1 cellular context compared by ENCODE assay signal in genomic region chr19:52369463-52370340, GRCh38.
TF ChIP-seq lines count a peak whose summit lies in the region.

TSS of gene ZNF880 (plus strand) at chr19:52369923. CDS start at chr19:52369966, 43 bp downstream.

TF ChIP-seq in GM23338, 12 proteins besides CTCF, POLR2A, EP300 and RAD21:
- TF ChIP-seq, protein P1, sequence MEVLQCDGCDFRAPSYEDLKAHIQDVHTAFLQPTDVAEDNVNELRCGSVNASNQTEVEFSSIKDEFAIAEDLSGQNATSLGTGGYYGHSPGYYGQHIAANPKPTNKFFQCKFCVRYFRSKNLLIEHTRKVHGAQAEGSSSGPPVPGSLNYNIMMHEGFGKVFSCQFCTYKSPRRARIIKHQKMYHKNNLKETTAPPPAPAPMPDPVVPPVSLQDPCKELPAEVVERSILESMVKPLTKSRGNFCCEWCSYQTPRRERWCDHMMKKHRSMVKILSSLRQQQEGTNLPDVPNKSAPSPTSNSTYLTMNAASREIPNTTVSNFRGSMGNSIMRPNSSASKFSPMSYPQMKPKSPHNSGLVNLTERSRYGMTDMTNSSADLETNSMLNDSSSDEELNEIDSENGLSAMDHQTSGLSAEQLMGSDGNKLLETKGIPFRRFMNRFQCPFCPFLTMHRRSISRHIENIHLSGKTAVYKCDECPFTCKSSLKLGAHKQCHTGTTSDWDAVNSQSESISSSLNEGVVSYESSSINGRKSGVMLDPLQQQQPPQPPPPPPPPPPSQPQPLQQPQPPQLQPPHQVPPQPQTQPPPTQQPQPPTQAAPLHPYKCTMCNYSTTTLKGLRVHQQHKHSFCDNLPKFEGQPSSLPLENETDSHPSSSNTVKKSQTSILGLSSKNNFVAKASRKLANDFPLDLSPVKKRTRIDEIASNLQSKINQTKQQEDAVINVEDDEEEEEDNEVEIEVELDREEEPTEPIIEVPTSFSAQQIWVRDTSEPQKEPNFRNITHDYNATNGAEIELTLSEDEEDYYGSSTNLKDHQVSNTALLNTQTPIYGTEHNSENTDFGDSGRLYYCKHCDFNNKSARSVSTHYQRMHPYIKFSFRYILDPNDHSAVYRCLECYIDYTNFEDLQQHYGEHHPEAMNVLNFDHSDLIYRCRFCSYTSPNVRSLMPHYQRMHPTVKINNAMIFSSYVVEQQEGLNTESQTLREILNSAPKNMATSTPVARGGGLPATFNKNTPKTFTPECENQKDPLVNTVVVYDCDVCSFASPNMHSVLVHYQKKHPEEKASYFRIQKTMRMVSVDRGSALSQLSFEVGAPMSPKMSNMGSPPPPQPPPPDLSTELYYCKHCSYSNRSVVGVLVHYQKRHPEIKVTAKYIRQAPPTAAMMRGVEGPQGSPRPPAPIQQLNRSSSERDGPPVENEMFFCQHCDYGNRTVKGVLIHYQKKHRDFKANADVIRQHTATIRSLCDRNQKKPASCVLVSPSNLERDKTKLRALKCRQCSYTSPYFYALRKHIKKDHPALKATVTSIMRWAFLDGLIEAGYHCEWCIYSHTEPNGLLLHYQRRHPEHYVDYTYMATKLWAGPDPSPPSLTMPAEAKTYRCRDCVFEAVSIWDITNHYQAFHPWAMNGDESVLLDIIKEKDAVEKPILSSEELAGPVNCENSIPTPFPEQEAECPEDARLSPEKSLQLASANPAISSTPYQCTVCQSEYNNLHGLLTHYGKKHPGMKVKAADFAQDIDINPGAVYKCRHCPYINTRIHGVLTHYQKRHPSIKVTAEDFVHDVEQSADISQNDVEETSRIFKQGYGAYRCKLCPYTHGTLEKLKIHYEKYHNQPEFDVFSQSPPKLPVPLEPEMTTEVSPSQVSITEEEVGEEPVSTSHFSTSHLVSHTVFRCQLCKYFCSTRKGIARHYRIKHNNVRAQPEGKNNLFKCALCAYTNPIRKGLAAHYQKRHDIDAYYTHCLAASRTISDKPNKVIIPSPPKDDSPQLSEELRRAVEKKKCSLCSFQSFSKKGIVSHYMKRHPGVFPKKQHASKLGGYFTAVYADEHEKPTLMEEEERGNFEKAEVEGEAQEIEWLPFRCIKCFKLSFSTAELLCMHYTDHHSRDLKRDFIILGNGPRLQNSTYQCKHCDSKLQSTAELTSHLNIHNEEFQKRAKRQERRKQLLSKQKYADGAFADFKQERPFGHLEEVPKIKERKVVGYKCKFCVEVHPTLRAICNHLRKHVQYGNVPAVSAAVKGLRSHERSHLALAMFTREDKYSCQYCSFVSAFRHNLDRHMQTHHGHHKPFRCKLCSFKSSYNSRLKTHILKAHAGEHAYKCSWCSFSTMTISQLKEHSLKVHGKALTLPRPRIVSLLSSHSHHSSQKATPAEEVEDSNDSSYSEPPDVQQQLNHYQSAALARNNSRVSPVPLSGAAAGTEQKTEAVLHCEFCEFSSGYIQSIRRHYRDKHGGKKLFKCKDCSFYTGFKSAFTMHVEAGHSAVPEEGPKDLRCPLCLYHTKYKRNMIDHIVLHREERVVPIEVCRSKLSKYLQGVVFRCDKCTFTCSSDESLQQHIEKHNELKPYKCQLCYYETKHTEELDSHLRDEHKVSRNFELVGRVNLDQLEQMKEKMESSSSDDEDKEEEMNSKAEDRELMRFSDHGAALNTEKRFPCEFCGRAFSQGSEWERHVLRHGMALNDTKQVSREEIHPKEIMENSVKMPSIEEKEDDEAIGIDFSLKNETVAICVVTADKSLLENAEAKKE (CRISPR knock-in tag; IDR thresholded peaks at IDR 0.05): no peak
- TF ChIP-seq EZH2phosphoT487 (IDR thresholded peaks at IDR 0.05; ENCODE audit: unreplicated experiment): no peak
- TF ChIP-seq, protein P2, sequence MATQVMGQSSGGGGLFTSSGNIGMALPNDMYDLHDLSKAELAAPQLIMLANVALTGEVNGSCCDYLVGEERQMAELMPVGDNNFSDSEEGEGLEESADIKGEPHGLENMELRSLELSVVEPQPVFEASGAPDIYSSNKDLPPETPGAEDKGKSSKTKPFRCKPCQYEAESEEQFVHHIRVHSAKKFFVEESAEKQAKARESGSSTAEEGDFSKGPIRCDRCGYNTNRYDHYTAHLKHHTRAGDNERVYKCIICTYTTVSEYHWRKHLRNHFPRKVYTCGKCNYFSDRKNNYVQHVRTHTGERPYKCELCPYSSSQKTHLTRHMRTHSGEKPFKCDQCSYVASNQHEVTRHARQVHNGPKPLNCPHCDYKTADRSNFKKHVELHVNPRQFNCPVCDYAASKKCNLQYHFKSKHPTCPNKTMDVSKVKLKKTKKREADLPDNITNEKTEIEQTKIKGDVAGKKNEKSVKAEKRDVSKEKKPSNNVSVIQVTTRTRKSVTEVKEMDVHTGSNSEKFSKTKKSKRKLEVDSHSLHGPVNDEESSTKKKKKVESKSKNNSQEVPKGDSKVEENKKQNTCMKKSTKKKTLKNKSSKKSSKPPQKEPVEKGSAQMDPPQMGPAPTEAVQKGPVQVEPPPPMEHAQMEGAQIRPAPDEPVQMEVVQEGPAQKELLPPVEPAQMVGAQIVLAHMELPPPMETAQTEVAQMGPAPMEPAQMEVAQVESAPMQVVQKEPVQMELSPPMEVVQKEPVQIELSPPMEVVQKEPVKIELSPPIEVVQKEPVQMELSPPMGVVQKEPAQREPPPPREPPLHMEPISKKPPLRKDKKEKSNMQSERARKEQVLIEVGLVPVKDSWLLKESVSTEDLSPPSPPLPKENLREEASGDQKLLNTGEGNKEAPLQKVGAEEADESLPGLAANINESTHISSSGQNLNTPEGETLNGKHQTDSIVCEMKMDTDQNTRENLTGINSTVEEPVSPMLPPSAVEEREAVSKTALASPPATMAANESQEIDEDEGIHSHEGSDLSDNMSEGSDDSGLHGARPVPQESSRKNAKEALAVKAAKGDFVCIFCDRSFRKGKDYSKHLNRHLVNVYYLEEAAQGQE (IDR thresholded peaks at IDR 0.05; ENCODE audit: unreplicated experiment): no peak
- no peak for TF ChIP-seq EZH2 (IDR thresholded peaks at IDR 0.05; ENCODE audit: low read depth, unreplicated experiment)
- TF ChIP-seq ZNF331 (CRISPR knock-in tag; IDR thresholded peaks at IDR 0.05; ENCODE audit: low read depth): no peak
- 0 out of 2 replicates have a peak, but pooled peaks have one; percentile 30 for TF ChIP-seq CREB1 (CRISPR knock-in tag; IDR thresholded peaks at IDR 0.05; ENCODE audit: low read depth)
- peak; percentile 86 for TF ChIP-seq POLR2AphosphoS5 (IDR thresholded peaks at IDR 0.05; ENCODE audit: low read depth)
- no peak for TF ChIP-seq NANOG (IDR thresholded peaks at IDR 0.05; ENCODE audit: borderline replicate concordance)
- no peak for TF ChIP-seq ZNF114 (CRISPR knock-in tag; IDR thresholded peaks at IDR 0.05)
- TF ChIP-seq JUNB (IDR thresholded peaks at IDR 0.05; ENCODE audit: unreplicated experiment): no peak
- no peak for TF ChIP-seq STAT1 (IDR thresholded peaks at IDR 0.05; ENCODE audit: unreplicated experiment)
- TF ChIP-seq, protein P3, sequence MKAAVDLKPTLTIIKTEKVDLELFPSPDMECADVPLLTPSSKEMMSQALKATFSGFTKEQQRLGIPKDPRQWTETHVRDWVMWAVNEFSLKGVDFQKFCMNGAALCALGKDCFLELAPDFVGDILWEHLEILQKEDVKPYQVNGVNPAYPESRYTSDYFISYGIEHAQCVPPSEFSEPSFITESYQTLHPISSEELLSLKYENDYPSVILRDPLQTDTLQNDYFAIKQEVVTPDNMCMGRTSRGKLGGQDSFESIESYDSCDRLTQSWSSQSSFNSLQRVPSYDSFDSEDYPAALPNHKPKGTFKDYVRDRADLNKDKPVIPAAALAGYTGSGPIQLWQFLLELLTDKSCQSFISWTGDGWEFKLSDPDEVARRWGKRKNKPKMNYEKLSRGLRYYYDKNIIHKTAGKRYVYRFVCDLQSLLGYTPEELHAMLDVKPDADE (IDR thresholded peaks at IDR 0.05): peak; percentile 83; the same call in 1 of the 2 replicates
